ENCODE assay signal across 12 cellular contexts in genomic region chr9:70013598-70014196, GRCh38. TPM values are rescaled to one million over a fixed set of nuclear protein-coding genes. Genes with fewer than 3 reads are reported as not detected.
A peak's percentile ranks its signal among the peaks of the same experiment; 100 is the strongest.
DNase-seq lines count a peak whose midpoint lies in the region; TF ChIP-seq lines count a peak whose summit lies in the region.
"Had no signal": no experiment of that assay in that cellular context is flagged by ENCODE, and none has a peak within 500 bp of the region (broad histone marks: within the 10 kb centered on the region; RNA-seq: fewer than 3 reads in every experiment).

No MANE protein-coding gene starts in this region.

- H3K27ac ChIP-seq in mesenchymal stem cell (ENCODE audit: low read length, poor library complexity, severe bottlenecking): no peak overlapping the region
- H3K27ac ChIP-seq in thyroid gland: no peak overlapping the region
- H3K27ac ChIP-seq: pancreas, upper lobe of left lung had no signal

- TF ChIP-seq CTCF in astrocyte of the cerebellum (IDR thresholded peaks at IDR 0.05; ENCODE audit: low read depth, low read length, missing control alignments) (no peak), thyroid gland (IDR thresholded peaks at IDR 0.05) (no peak)

- 83% methylated on average over 2 of the region's 2 CpGs for WGBS in mesenchymal stem cell
- WGBS in thyroid gland, 2 donors: 35 to 61% methylated on average over 2 of the region's 2 CpGs

- H3K79me1 ChIP-seq in mesenchymal stem cell (replicated peaks; ENCODE audit: low read length, poor library complexity, severe bottlenecking): no peaks in the 10 kb centered on the region

- H4K8ac ChIP-seq in mesenchymal stem cell (ENCODE audit: low read length): no peak overlapping the region

- H2BK5ac ChIP-seq in mesenchymal stem cell (ENCODE audit: low read depth, low read length, poor library complexity, severe bottlenecking): no peak overlapping the region

- H3K4me1 ChIP-seq in mesenchymal stem cell (ENCODE audit: control insufficient read depth, insufficient read depth, low read depth, low read length): peaks cover 1% of the 10 kb centered on the region
- H3K4me1 ChIP-seq in thyroid gland: no peaks in the 10 kb centered on the region
- H3K4me1 ChIP-seq: pancreas, upper lobe of left lung had no signal

- no peak overlapping the region for H3K4me2 ChIP-seq in mesenchymal stem cell (ENCODE audit: low read length, poor library complexity, severe bottlenecking)

- no peak overlapping the region for H2AK5ac ChIP-seq in mesenchymal stem cell (ENCODE audit: low read length, severe bottlenecking)

- H3K18ac ChIP-seq in mesenchymal stem cell (ENCODE audit: low read depth in 1 of 2, low read length in 2 of 2): peak overlapping the region in 1 of 2 experiments; percentile 48

- no peak overlapping the region for H2BK12ac ChIP-seq in mesenchymal stem cell (ENCODE audit: low read length in 2 of 2)

- H3K9me3 ChIP-seq in mesenchymal stem cell (ENCODE audit: control insufficient read depth, low read length) (no peaks in the 10 kb centered on the region), thyroid gland (no peaks in the 10 kb centered on the region)
- H3K9me3 ChIP-seq: pancreas, upper lobe of left lung had no signal

- TF ChIP-seq POLR2A in thyroid gland (IDR thresholded peaks at IDR 0.05): no peak

- H3K4ac ChIP-seq in mesenchymal stem cell (ENCODE audit: low read depth in 1 of 2, low read length in 2 of 2): no peak overlapping the region

- in situ Hi-C loops in astrocyte of the cerebellum (cut with HindIII; ENCODE audit: low sequenced_read_pairs): no loop called here

- intact Hi-C loops in thyroid gland (cut with DNase I): no loop called here

- no peak overlapping the region for H3K23ac ChIP-seq in mesenchymal stem cell (ENCODE audit: low read length in 2 of 2)

- H4K91ac ChIP-seq in mesenchymal stem cell (ENCODE audit: low read length): no peak overlapping the region

- DNase-seq in Daoy (ENCODE audit: low read depth): peak; percentile 21
- peak; percentile 5 for DNase-seq in NAMALWA (ENCODE audit: low spot score)
- DNase-seq in astrocyte of the cerebellum (ENCODE audit: low read depth): peak; percentile 69
- peak; percentile 22 for DNase-seq in mesenchymal stem cell
- no peak for DNase-seq in NCI-H1694 (lab: John Stamatoyannopoulos, UW)
- DNase-seq in thyroid gland: no peak
- no peak for DNase-seq in SIG-M5 (lab: John Stamatoyannopoulos, UW)
- DNase-seq: activated CD4-positive, alpha-beta T cell treated with anti-CD3 and anti-CD28 coated beads for 48 hours; DND-41; left colon; pancreas; upper lobe of left lung had no signal

- no peak overlapping the region for H3K9ac ChIP-seq in mesenchymal stem cell (ENCODE audit: low read length)

- H2BK15ac ChIP-seq in mesenchymal stem cell (ENCODE audit: low read depth, poor library complexity, severe bottlenecking): no peak overlapping the region

- H3K4me3 ChIP-seq in astrocyte of the cerebellum (ENCODE audit: low read depth, low read length) (no peak overlapping the region), mesenchymal stem cell (ENCODE audit: insufficient read depth in 1 of 2, low read depth in 1 of 2, low read length in 2 of 2) (peak overlapping the region in 1 of 2 experiments; percentile 21), thyroid gland (replicated peaks in 1 of 3) (no peak overlapping the region)
- H3K4me3 ChIP-seq: pancreas, upper lobe of left lung had no signal

- no peak overlapping the region for H2AFZ ChIP-seq in mesenchymal stem cell (ENCODE audit: low read depth, low read length)

- H2BK120ac ChIP-seq in mesenchymal stem cell (ENCODE audit: low read depth, low read length): no peak overlapping the region

- no peak overlapping the region for H3K14ac ChIP-seq in mesenchymal stem cell (ENCODE audit: low read length in 2 of 2)

- H3K27me3 ChIP-seq in mesenchymal stem cell (ENCODE audit: control insufficient read depth in 1 of 2, insufficient read depth in 1 of 2, low read length in 2 of 2): no peaks in the 10 kb centered on the region
- no peaks in the 10 kb centered on the region for H3K27me3 ChIP-seq in thyroid gland
- H3K27me3 ChIP-seq: pancreas, upper lobe of left lung had no signal

- H3K36me3 ChIP-seq in mesenchymal stem cell (ENCODE audit: control insufficient read depth in 1 of 2, insufficient read depth in 2 of 2, low read depth in 1 of 2, low read length in 2 of 2) (no peaks in the 10 kb centered on the region), thyroid gland (no peaks in the 10 kb centered on the region)
- H3K36me3 ChIP-seq: pancreas, upper lobe of left lung had no signal

RNA-seq across cellular contexts. Expression of gene MAMDC2, which starts 30.0 kb away (rescaled TPM):
- 0.30 and 2.2 TPM in 2 replicates for total RNA-seq in Daoy (2014; rRNA removed; shearing (Covaris generic))
- polyA plus RNA-seq in mesenchymal stem cell (2013, experiment 1 of 2): 3.3 TPM
- polyA plus RNA-seq in mesenchymal stem cell (2013, experiment 2 of 2): 3.3 TPM
- total RNA-seq in thyroid gland: 10 to 100 TPM; 15.8 to 19.6 (median 18.4) TPM

Comparison
In these comparisons a context has a peak if more than half of its experiments do, and no peak if none do; other contexts are left out.
1. DNase-seq: peak in Daoy (single experiment), NAMALWA (single experiment), astrocyte of the cerebellum (single experiment) and mesenchymal stem cell (single experiment); none in NCI-H1694 (single experiment), thyroid gland (0 of 2) and SIG-M5 (single experiment).